In genomic region chr10:97318772-97319651, GRCh38 we compare ENCODE assay signal across 8 cellular contexts. TPM values are rescaled to one million over a fixed set of nuclear protein-coding genes. Genes with fewer than 3 reads are reported as not detected.
A peak's percentile ranks its signal among the peaks of the same experiment; 100 is the strongest.
DNase-seq lines count a peak whose midpoint lies in the region; ATAC-seq and TF ChIP-seq lines count a peak whose summit lies in the region.

Gene FRAT1 (plus strand): TSS chr10:97319271. CDS start chr10:97319454, 183 bp downstream.

- H3K4me1 Mint-ChIP-seq in neural crest cell: peaks cover 25% of the 10 kb centered on the region
- peaks cover 30% of the 10 kb centered on the region for H3K4me1 Mint-ChIP-seq in stimulated activated naive CD8-positive, alpha-beta T cell treated with anti-CD3 and anti-CD28 coated beads, Interleukin-15, amount 100 ng/mL, for 72 hours

- H3K27me3 Mint-ChIP-seq in neural crest cell (ENCODE audit: low read depth): peaks cover 61% of the 10 kb centered on the region
- H3K27me3 Mint-ChIP-seq in stimulated activated naive CD8-positive, alpha-beta T cell treated with anti-CD3 and anti-CD28 coated beads, Interleukin-15, amount 100 ng/mL, for 72 hours: no peaks in the 10 kb centered on the region

- TF ChIP-seq CTCF in RWPE2 (IDR thresholded peaks at IDR 0.05; ENCODE audit: poor library complexity, severe bottlenecking) (no peak), neural crest cell (conservative IDR thresholded peaks at IDR 0.05) (no peak)

- no peaks in the 10 kb centered on the region for H3K36me3 Mint-ChIP-seq in neural crest cell (ENCODE audit: low read depth)

- peak; percentile 80 for ATAC-seq in GM21619 (IDR thresholded peaks at IDR 0.05; ENCODE audit: unreplicated experiment)
- peak; percentile 83 for ATAC-seq in RWPE2 (ENCODE audit: low read depth)
- peak; percentile 74 for ATAC-seq in stimulated activated naive CD8-positive, alpha-beta T cell treated with anti-CD3 and anti-CD28 coated beads, Interleukin-15, amount 100 ng/mL, for 72 hours

- H3K9me3 ChIP-seq in RWPE2 (ENCODE audit: severe bottlenecking): no peaks in the 10 kb centered on the region

- no peaks in the 10 kb centered on the region for H3K36me3 ChIP-seq in RWPE2 (ENCODE audit: low read depth)

- H3K4me3 Mint-ChIP-seq in neural crest cell: peak within 1 kb of the TSS; percentile 96
- peak within 1 kb of the TSS; percentile 97 to 100 for H3K4me3 Mint-ChIP-seq in stimulated activated naive CD8-positive, alpha-beta T cell treated with anti-CD3 and anti-CD28 coated beads, Interleukin-15, amount 100 ng/mL, for 72 hours

- peak within 1 kb of the TSS; percentile 100 for H3K27ac Mint-ChIP-seq in neural crest cell (ENCODE audit: unreplicated experiment)
- H3K27ac Mint-ChIP-seq in stimulated activated naive CD8-positive, alpha-beta T cell treated with anti-CD3 and anti-CD28 coated beads, Interleukin-15, amount 100 ng/mL, for 72 hours: peak within 1 kb of the TSS; percentile 100

- H3K27me3 ChIP-seq in RWPE2 (ENCODE audit: insufficient read depth, poor library complexity, severe bottlenecking): no peaks in the 10 kb centered on the region

- DNase-seq in DMS79 (lab: John Stamatoyannopoulos, UW): peak; percentile 46
- DNase-seq in KG1 (lab: John Stamatoyannopoulos, UW): peak; percentile 74
- peak; percentile 87 for DNase-seq in RWPE2 (ENCODE audit: low spot score)
- DNase-seq in activated effector memory CD4-positive, alpha-beta T cell treated with Interleukin-2 at 50 U/mL for 16 hours: peak; percentile 84
- peak; percentile 75 for DNase-seq in fibroblast of the conjunctiva (ENCODE audit: low read depth)
- DNase-seq in neural crest cell (ENCODE audit: low read depth, low spot score): peak; percentile 88
- DNase-seq in stimulated activated naive CD8-positive, alpha-beta T cell treated with anti-CD3 and anti-CD28 coated beads, Interleukin-15, amount 100 ng/mL, for 72 hours: peak; percentile 91 to 95

- peak within 1 kb of the TSS; percentile 40 for H3K27ac ChIP-seq in RWPE2 (ENCODE audit: poor library complexity, severe bottlenecking)

- H3K4me1 ChIP-seq in RWPE2 (ENCODE audit: insufficient read depth, poor library complexity, severe bottlenecking): no peaks in the 10 kb centered on the region

- peak within 1 kb of the TSS; percentile 72 for H3K4me3 ChIP-seq in RWPE2 (ENCODE audit: severe bottlenecking)

- H3K9me3 Mint-ChIP-seq in neural crest cell: no peaks in the 10 kb centered on the region
- no peaks in the 10 kb centered on the region for H3K9me3 Mint-ChIP-seq in stimulated activated naive CD8-positive, alpha-beta T cell treated with anti-CD3 and anti-CD28 coated beads, Interleukin-15, amount 100 ng/mL, for 72 hours

RNA-seq across cellular contexts. Expression of gene FRAT1, which starts in this region (rescaled TPM):
- total RNA-seq in neural crest cell: 1.6 and 2.2 TPM in 2 replicates

Comparison
In these comparisons a context has a peak if more than half of its experiments do, and no peak if none do; other contexts are left out.
1. Peak in every context shown above with its lines: DNase-seq, ATAC-seq, H3K4me3 ChIP-seq and H3K27ac ChIP-seq.